In genomic region chr16:9061358-9061813, GRCh38 we compare ENCODE assay signal across 8 cellular contexts. TPM values are rescaled to one million over a fixed set of nuclear protein-coding genes. Genes with fewer than 3 reads are reported as not detected.
DNase-seq lines count a peak whose midpoint lies in the region; ATAC-seq lines count a peak whose summit lies in the region.

No MANE protein-coding gene starts in this region.

- DNase-seq in Right ventricle myocardium inferior (ENCODE audit: missing footprints) (no peak), cardiac septum (ENCODE audit: low spot score) (no peak), NOMO-1 (lab: John Stamatoyannopoulos, UW; ENCODE audit: unreplicated experiment in 2 of 2) (peak; percentile 72 to 91), left cardiac atrium (peak; percentile 40), iPS-NIHi11 (ENCODE audit: low spot score) (no peak)
- DNase-seq in stimulated activated CD4-positive, alpha-beta T cell treated with anti-CD3 and anti-CD28 coated beads, Interleukin-4, amount 100 ng/mL, for 24 hours, result no peak
- no peak for DNase-seq in activated T-cell treated with anti-CD3 and anti-CD28 coated beads, Interleukin-2, amount 50 U/mL, for 48 hours

- intact Hi-C loops in Right ventricle myocardium inferior (cut with DNase I), result no loop called here
- intact Hi-C loops in cardiac septum (cut with DNase I), result no loop called here
- intact Hi-C loops in left cardiac atrium (cut with DNase I), result no loop called here

- ATAC-seq in Right ventricle myocardium inferior, result peak; percentile 96
- ATAC-seq in left cardiac atrium, result peak; percentile 92 to 96
- no peak for ATAC-seq in GM19467 (IDR thresholded peaks at IDR 0.05; ENCODE audit: unreplicated experiment)

RNA-seq across cellular contexts. Expression of gene HAPSTR1, which starts 30.1 kb away (rescaled TPM):
- 52.5 TPM for total RNA-seq in Right ventricle myocardium inferior
- total RNA-seq in cardiac septum, result 59.6 TPM
- 10 to 100 TPM; 35.6 to 50.5 TPM for total RNA-seq in left cardiac atrium

Comparison
In these comparisons a context has a peak if more than half of its experiments do, and no peak if none do; other contexts are left out.
1. DNase-seq: peak in NOMO-1 (2 of 2) and left cardiac atrium (single experiment); none in Right ventricle myocardium inferior (single experiment), cardiac septum (single experiment), iPS-NIHi11 (single experiment), stimulated activated CD4-positive, alpha-beta T cell treated with anti-CD3 and anti-CD28 coated beads, Interleukin-4, amount 100 ng/mL, for 24 hours (single experiment) and activated T-cell treated with anti-CD3 and anti-CD28 coated beads, Interleukin-2, amount 50 U/mL, for 48 hours (0 of 2).